Comparison of ENCODE assay signal across 1 cellular context in genomic region chr17:2174471-2175293, GRCh38.
TF ChIP-seq lines count a peak whose summit lies in the region.

No MANE protein-coding gene starts in this region.

TF ChIP-seq in HepG2, 621 proteins besides CTCF, POLR2A, EP300 and RAD21 (continued from another document and continues in another):
- TF ChIP-seq MYPOP (CRISPR knock-in tag; IDR thresholded peaks at IDR 0.05) (no peak), ZNF646 (CRISPR knock-in tag; IDR thresholded peaks at IDR 0.05) (no peak), RBM22 (optimal IDR thresholded peaks at IDR 0.05; ENCODE audit: low read length) (no peak), MLX (CRISPR knock-in tag; IDR thresholded peaks at IDR 0.05) (0 out of 2 replicates have a peak, but pooled peaks have one; percentile 9), GABPB1 (CRISPR knock-in tag; IDR thresholded peaks at IDR 0.05) (peak; percentile 48; the same call in 1 of the 2 replicates), AKAP8 (CRISPR knock-in tag; IDR thresholded peaks at IDR 0.05) (no peak), GATAD1 (CRISPR knock-in tag; IDR thresholded peaks at IDR 0.05) (no peak), ZBTB7A (CRISPR knock-in tag; IDR thresholded peaks at IDR 0.05) (no peak), ZNF441 (CRISPR knock-in tag; IDR thresholded peaks at IDR 0.05; ENCODE audit: borderline replicate concordance) (no peak), FOXO1 (CRISPR knock-in tag; IDR thresholded peaks at IDR 0.05) (peak; percentile 71; the same call in 1 of the 2 replicates), ZNF318 (CRISPR knock-in tag; IDR thresholded peaks at IDR 0.05) (no peak), MYNN (CRISPR knock-in tag; IDR thresholded peaks at IDR 0.05; ENCODE audit: low read depth) (no peak), ZNF770 (CRISPR knock-in tag; IDR thresholded peaks at IDR 0.05) (no peak; the same call in 1 of the 2 replicates), ZNF460 (CRISPR knock-in tag; IDR thresholded peaks at IDR 0.05; ENCODE audit: borderline replicate concordance) (no peak; the same call in 1 of the 2 replicates), ZFY (CRISPR knock-in tag; IDR thresholded peaks at IDR 0.05) (no peak), PCBP2 (optimal IDR thresholded peaks at IDR 0.05; ENCODE audit: low read depth, low read length, poor library complexity, severe bottlenecking) (no peak), ZNF230 (CRISPR knock-in tag; IDR thresholded peaks at IDR 0.05) (no peak), KLF15 (CRISPR knock-in tag; IDR thresholded peaks at IDR 0.05; ENCODE audit: borderline replicate concordance) (no peak), KDM5B (CRISPR knock-in tag; IDR thresholded peaks at IDR 0.05; ENCODE audit: borderline replicate concordance) (no peak), SP1 (IDR thresholded peaks at IDR 0.05) (no peak), SP1 (CRISPR knock-in tag; IDR thresholded peaks at IDR 0.05) (no peak), PHB2 (IDR thresholded peaks at IDR 0.05; ENCODE audit: partially characterized antibody) (no peak), SAP130 (CRISPR knock-in tag; IDR thresholded peaks at IDR 0.05; ENCODE audit: low read depth) (peak; percentile 89), ZMYM3 (CRISPR knock-in tag; IDR thresholded peaks at IDR 0.05) (no peak), ZFYVE20 (CRISPR knock-in tag; IDR thresholded peaks at IDR 0.05; ENCODE audit: borderline replicate concordance, low read depth) (no peak), PRDM15 (CRISPR knock-in tag; IDR thresholded peaks at IDR 0.05) (no peak), ZNF296 (CRISPR knock-in tag; conservative IDR thresholded peaks at IDR 0.05) (no peak), GLMP (CRISPR knock-in tag; IDR thresholded peaks at IDR 0.05; ENCODE audit: borderline replicate concordance) (no peak)
